In genomic region chr15:36785396-36785795, GRCh38 we compare ENCODE assay signal across 1 cellular context.
TF ChIP-seq lines count a peak whose summit lies in the region.

No MANE protein-coding gene starts in this region.

TF ChIP-seq in WTC11, 78 proteins besides CTCF, POLR2A, EP300 and RAD21 (continued from another document):
- TF ChIP-seq HMGXB4 (CRISPR knock-in tag; IDR thresholded peaks at IDR 0.05), result no peak
- TF ChIP-seq CREB1 (CRISPR knock-in tag; IDR thresholded peaks at IDR 0.05), result no peak
- no peak for TF ChIP-seq PRRX2 (CRISPR knock-in tag; IDR thresholded peaks at IDR 0.05)
- no peak for TF ChIP-seq ZNF423 (CRISPR knock-in tag; IDR thresholded peaks at IDR 0.05)
- TF ChIP-seq ZNF281 (CRISPR knock-in tag; IDR thresholded peaks at IDR 0.05), result no peak
- no peak for TF ChIP-seq PRDM15 (CRISPR knock-in tag; IDR thresholded peaks at IDR 0.05)
- TF ChIP-seq ATF6 (CRISPR knock-in tag; IDR thresholded peaks at IDR 0.05), result no peak
- no peak for TF ChIP-seq E2F1 (CRISPR knock-in tag; IDR thresholded peaks at IDR 0.05)
- no peak for TF ChIP-seq NFATC4 (CRISPR knock-in tag; IDR thresholded peaks at IDR 0.05)
- no peak for TF ChIP-seq OVOL2 (CRISPR knock-in tag; IDR thresholded peaks at IDR 0.05; ENCODE audit: borderline replicate concordance)
